ENCODE assay signal across 1 cellular context in genomic region chr10:74587109-74587508, GRCh38.
A peak's percentile ranks its signal among the peaks of the same experiment; 100 is the strongest.
TF ChIP-seq lines count a peak whose summit lies in the region.

No MANE protein-coding gene starts in this region.

TF ChIP-seq in HepG2, 621 proteins besides CTCF, POLR2A, EP300 and RAD21:
- TF ChIP-seq PRDM15 (CRISPR knock-in tag; IDR thresholded peaks at IDR 0.05) (no peak), NCOR1 (IDR thresholded peaks at IDR 0.05; ENCODE audit: borderline replicate concordance, low read length) (no peak), TCF12 (IDR thresholded peaks at IDR 0.05) (no peak), TCF12 (CRISPR knock-in tag; IDR thresholded peaks at IDR 0.05) (no peak), SRY (CRISPR knock-in tag; IDR thresholded peaks at IDR 0.05) (no peak), FOXA1 (IDR thresholded peaks at IDR 0.05) (peak; percentile 49; the same call in 1 of the 2 replicates), FOXA1 (CRISPR knock-in tag; IDR thresholded peaks at IDR 0.05) (no peak), MIXL1 (CRISPR knock-in tag; IDR thresholded peaks at IDR 0.05) (0 out of 2 replicates have a peak, but pooled peaks have one; percentile 48), NR2F6 (IDR thresholded peaks at IDR 0.05) (peak; percentile 20; the same call in 1 of the 2 replicates), NR2F6 (CRISPR knock-in tag; IDR thresholded peaks at IDR 0.05) (no peak), ZBTB25 (CRISPR knock-in tag; IDR thresholded peaks at IDR 0.05) (no peak), TBX3 (IDR thresholded peaks at IDR 0.05; ENCODE audit: borderline replicate concordance) (peak; percentile 48; the same call in 1 of the 2 replicates), SRF (IDR thresholded peaks at IDR 0.05; ENCODE audit: low read depth, low read length) (no peak), FOXP1 (IDR thresholded peaks at IDR 0.05) (0 out of 2 replicates have a peak, but pooled peaks have one; percentile 26), FOXP1 (CRISPR knock-in tag; IDR thresholded peaks at IDR 0.05) (peak; percentile 92), ETV5 (CRISPR knock-in tag; IDR thresholded peaks at IDR 0.05; ENCODE audit: borderline replicate concordance) (0 out of 2 replicates have a peak, but pooled peaks have one; percentile 8), ZNF746 (CRISPR knock-in tag; IDR thresholded peaks at IDR 0.05) (no peak), ARID5B (CRISPR knock-in tag; IDR thresholded peaks at IDR 0.05) (peak; percentile 22; the same call in 1 of the 2 replicates), FOXA3 (CRISPR knock-in tag; IDR thresholded peaks at IDR 0.05) (peak; percentile 51; the same call in 1 of the 2 replicates), ZNF276 (CRISPR knock-in tag; IDR thresholded peaks at IDR 0.05; ENCODE audit: low read depth) (no peak), BCL6 (CRISPR knock-in tag; IDR thresholded peaks at IDR 0.05) (0 out of 2 replicates have a peak, but pooled peaks have one; percentile 12), ZBTB1 (CRISPR knock-in tag; IDR thresholded peaks at IDR 0.05; ENCODE audit: borderline replicate concordance) (no peak), MEF2D (CRISPR knock-in tag; IDR thresholded peaks at IDR 0.05) (peak; percentile 58; the same call in 1 of the 2 replicates), PAXIP1 (CRISPR knock-in tag; conservative IDR thresholded peaks at IDR 0.05) (peak; percentile 76), ZNF484 (CRISPR knock-in tag; IDR thresholded peaks at IDR 0.05; ENCODE audit: borderline replicate concordance, low read depth) (no peak), FOXP4 (CRISPR knock-in tag; IDR thresholded peaks at IDR 0.05) (peak; percentile 47; the same call in 1 of the 2 replicates), GATAD2A (CRISPR knock-in tag; IDR thresholded peaks at IDR 0.05) (peak; percentile 24; the same call in 1 of the 2 replicates), FIP1L1 (IDR thresholded peaks at IDR 0.05; ENCODE audit: borderline replicate concordance, insufficient read depth, low read depth, low read length) (no peak), RARA (CRISPR knock-in tag; IDR thresholded peaks at IDR 0.05) (peak; percentile 50)
